8 cellular contexts compared by ENCODE assay signal in genomic region chr16:58196898-58197313, GRCh38. TPM values are rescaled to one million over a fixed set of nuclear protein-coding genes. Genes with fewer than 3 reads are reported as not detected.
A peak's percentile ranks its signal among the peaks of the same experiment; 100 is the strongest.
DNase-seq lines count a peak whose midpoint lies in the region; ATAC-seq and TF ChIP-seq lines count a peak whose summit lies in the region.

No MANE protein-coding gene starts in this region.

- no peak for DNase-seq in AG04449 (ENCODE audit: low read depth, low spot score)
- DNase-seq in HFFc6 = peak; percentile 3
- DNase-seq in activated naive CD8-positive, alpha-beta T cell treated with anti-CD3 and anti-CD28 coated beads, Interleukin-2, amount 50 U/mL, for 24 hours = no peak
- peak; percentile 20 for DNase-seq in stimulated activated naive CD8-positive, alpha-beta T cell treated with anti-CD3 and anti-CD28 coated beads, Interleukin-15, Interleukin-2, amounts not matched to agents 100 U/mL and 50 U/mL, for 24 hours
- no peak for DNase-seq in activated CD8-positive, alpha-beta memory T cell treated with anti-CD3 and anti-CD28 coated beads, Interleukin-2, amount 50 U/mL, for 48 hours

- H3K27ac Mint-ChIP-seq in HFFc6 = peak overlapping the region; percentile 71
- peak overlapping the region; percentile 86 for H3K27ac Mint-ChIP-seq in activated naive CD8-positive, alpha-beta T cell treated with anti-CD3 and anti-CD28 coated beads, Interleukin-2, amount 50 U/mL, for 24 hours

- H3K27me3 Mint-ChIP-seq in HFFc6 (ENCODE audit: insufficient read depth) = peaks cover 18% of the 10 kb centered on the region
- peaks cover 9% of the 10 kb centered on the region for H3K27me3 Mint-ChIP-seq in activated naive CD8-positive, alpha-beta T cell treated with anti-CD3 and anti-CD28 coated beads, Interleukin-2, amount 50 U/mL, for 24 hours

- H3K4me1 ChIP-seq in iPS-18a (ENCODE audit: control insufficient read depth, low read depth, low read length) = peaks cover 8% of the 10 kb centered on the region

- H3K4me3 Mint-ChIP-seq in HFFc6 = peak overlapping the region; percentile 94
- peak overlapping the region; percentile 90 for H3K4me3 Mint-ChIP-seq in activated naive CD8-positive, alpha-beta T cell treated with anti-CD3 and anti-CD28 coated beads, Interleukin-2, amount 50 U/mL, for 24 hours

- no peak for TF ChIP-seq CTCF in AG04449 (IDR thresholded peaks at IDR 0.05; ENCODE audit: insufficient read depth, low read length, missing control alignments)
- no peak for TF ChIP-seq CTCF in HFFc6 (IDR thresholded peaks at IDR 0.05)

- ATAC-seq in activated naive CD8-positive, alpha-beta T cell treated with anti-CD3 and anti-CD28 coated beads, Interleukin-2, amount 50 U/mL, for 24 hours = no peak
- no peak for ATAC-seq in stimulated activated naive CD8-positive, alpha-beta T cell treated with anti-CD3 and anti-CD28 coated beads, Interleukin-15, Interleukin-2, amounts not matched to agents 100 U/mL and 50 U/mL, for 24 hours
- ATAC-seq in HG02759 (IDR thresholded peaks at IDR 0.05; ENCODE audit: unreplicated experiment) = no peak
- ATAC-seq in GM21576 (IDR thresholded peaks at IDR 0.05; ENCODE audit: unreplicated experiment) = no peak

- H3K4me1 Mint-ChIP-seq in HFFc6 (ENCODE audit: low read depth) = peaks cover 40% of the 10 kb centered on the region
- H3K4me1 Mint-ChIP-seq in activated naive CD8-positive, alpha-beta T cell treated with anti-CD3 and anti-CD28 coated beads, Interleukin-2, amount 50 U/mL, for 24 hours = peaks cover 47% of the 10 kb centered on the region

- CTCF ChIA-PET in AG04449 (lab: Yijun Ruan, JAX) = interaction anchor here (0.7 to 1.6 kb wide), 9 partner anchors 10 to 293 kb away, joined by 3 to 8 read pairs (median 4); no protein-coding TSS in a partner anchor

- H3K27ac ChIP-seq in iPS-18a (ENCODE audit: low read length) = no peak overlapping the region

- H3K36me3 ChIP-seq in iPS-18a (ENCODE audit: control insufficient read depth, low read depth, low read length) = peaks cover 44% of the 10 kb centered on the region

- H3K27me3 ChIP-seq in iPS-18a (ENCODE audit: control insufficient read depth, insufficient read depth, low read length) = peaks cover 9% of the 10 kb centered on the region

- peaks cover 36% of the 10 kb centered on the region for H3K36me3 Mint-ChIP-seq in HFFc6 (ENCODE audit: low read depth)
- H3K36me3 Mint-ChIP-seq in activated naive CD8-positive, alpha-beta T cell treated with anti-CD3 and anti-CD28 coated beads, Interleukin-2, amount 50 U/mL, for 24 hours (ENCODE audit: low read depth) = peaks cover 44% of the 10 kb centered on the region

- peak overlapping the region; percentile 47 for H3K9ac ChIP-seq in iPS-18a (ENCODE audit: low read length)

- POLR2A ChIA-PET in AG04449 (lab: Yijun Ruan, JAX) = interaction anchor here (0.7 kb wide), 1 partner anchor 75 kb away, joined by 4 read pairs; no protein-coding TSS in a partner anchor

- no peaks in the 10 kb centered on the region for H3K9me3 Mint-ChIP-seq in HFFc6
- H3K9me3 Mint-ChIP-seq in activated naive CD8-positive, alpha-beta T cell treated with anti-CD3 and anti-CD28 coated beads, Interleukin-2, amount 50 U/mL, for 24 hours = no peaks in the 10 kb centered on the region

- no peaks in the 10 kb centered on the region for H3K9me3 ChIP-seq in iPS-18a (ENCODE audit: control insufficient read depth, low read depth, low read length)

- peak overlapping the region; percentile 76 for H3K4me3 ChIP-seq in AG04449 (ENCODE audit: low read depth, low read length)
- peak overlapping the region; percentile 66 for H3K4me3 ChIP-seq in iPS-18a (ENCODE audit: low read length)

RNA-seq across cellular contexts. Expression of gene CSNK2A2, which starts 1.0 kb away (rescaled TPM):
- total RNA-seq in HFFc6 (2021; fragmentation: NEBNext Ultra II Directional; extraction: Animal tissue kit (Norgen Biotek cat#: 25700)) = 10 to 100 TPM; 57.7 to 66.8 (median 61.2) TPM

Comparison
In these comparisons a context has a peak if more than half of its experiments do, and no peak if none do; other contexts are left out.
1. DNase-seq: peak in HFFc6 (single experiment) and stimulated activated naive CD8-positive, alpha-beta T cell treated with anti-CD3 and anti-CD28 coated beads, Interleukin-15, Interleukin-2, amounts not matched to agents 100 U/mL and 50 U/mL, for 24 hours (single experiment); none in AG04449 (single experiment), activated naive CD8-positive, alpha-beta T cell treated with anti-CD3 and anti-CD28 coated beads, Interleukin-2, amount 50 U/mL, for 24 hours (single experiment) and activated CD8-positive, alpha-beta memory T cell treated with anti-CD3 and anti-CD28 coated beads, Interleukin-2, amount 50 U/mL, for 48 hours (single experiment).